ENCODE assay signal across 9 cellular contexts in the genomic region with DNA sequence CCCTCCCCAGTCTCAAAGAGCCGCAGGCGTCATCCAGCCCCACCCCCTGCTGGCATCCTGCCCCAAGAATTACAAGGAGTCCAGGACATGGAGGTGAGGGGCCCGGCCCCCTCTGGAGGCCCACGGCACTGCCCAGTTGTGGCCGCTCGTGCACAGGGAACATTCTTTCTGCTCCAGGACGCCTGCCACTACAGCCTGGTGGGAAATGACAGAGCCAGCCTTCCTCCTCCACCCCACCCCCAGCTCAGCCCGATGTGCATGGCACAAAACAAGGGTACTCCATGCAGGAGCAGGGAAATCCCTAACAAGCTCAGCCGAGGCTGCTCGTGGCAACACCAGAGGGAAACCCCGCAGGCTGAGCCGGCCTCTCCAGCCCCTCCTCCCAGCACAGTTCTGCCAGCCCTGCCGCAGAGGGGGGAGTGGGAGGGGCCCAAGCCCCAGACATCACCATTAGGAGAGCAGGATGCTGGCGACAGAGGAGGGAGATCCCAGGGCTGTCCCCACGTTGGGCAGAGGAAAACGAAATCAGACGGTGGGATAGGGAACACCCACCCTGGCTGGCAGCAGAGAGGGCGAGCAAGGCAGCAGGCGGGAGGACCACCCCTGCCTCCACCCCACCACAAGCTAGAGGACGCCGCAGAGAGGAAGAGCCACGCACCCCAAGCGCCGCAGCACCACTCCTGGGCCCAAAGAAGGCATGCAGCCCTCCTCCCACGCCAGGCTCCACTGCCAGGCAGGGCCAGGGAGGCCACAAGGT. TPM values are rescaled to one million over a fixed set of nuclear protein-coding genes. Genes with fewer than 3 reads are reported as not detected.
A peak's percentile ranks its signal among the peaks of the same experiment; 100 is the strongest.
DNase-seq lines count a peak whose midpoint lies in the region; ATAC-seq and TF ChIP-seq lines count a peak whose summit lies in the region.
"Had no signal": no experiment of that assay in that cellular context is flagged by ENCODE, and none has a peak within 500 bp of the region (broad histone marks: within the 10 kb centered on the region; RNA-seq: fewer than 3 reads in every experiment).

No MANE protein-coding gene starts in this region.

- no peaks in the 10 kb centered on the region for H3K9me3 ChIP-seq in effector memory CD4-positive, alpha-beta T cell (ENCODE audit: control insufficient read depth, low read length)
- H3K9me3 ChIP-seq in osteoblast (ENCODE audit: low read depth, low read length), result no peaks in the 10 kb centered on the region
- H3K9me3 ChIP-seq: thyroid gland had no signal

- CTCF ChIA-PET in activated naive CD4-positive, alpha-beta T cell treated with anti-CD3 and anti-CD28 coated beads, Interleukin-2, amount 10 ng/mL, durations not matched to agents 7 days and 5 days (lab: Charles Lee), result interaction anchor here (0.7 to 4.1 kb wide), 19 partner anchors 9 to 152 kb away, joined by 3 to 31 read pairs (median 4); a partner anchor contains a TSS

- no peaks in the 10 kb centered on the region for H3K79me2 ChIP-seq in osteoblast (ENCODE audit: insufficient read depth, low read length)

- ATAC-seq in GM18520 (IDR thresholded peaks at IDR 0.05; ENCODE audit: unreplicated experiment), result no peak
- no peak for ATAC-seq in HG02588 (IDR thresholded peaks at IDR 0.05; ENCODE audit: unreplicated experiment)

- H3K4me1 ChIP-seq in effector memory CD4-positive, alpha-beta T cell (ENCODE audit: control insufficient read depth, insufficient read depth, low read length, poor library complexity, severe bottlenecking), result peaks cover 53% of the 10 kb centered on the region
- no peaks in the 10 kb centered on the region for H3K4me1 ChIP-seq in osteoblast (ENCODE audit: insufficient read depth, low read length)

- no peaks in the 10 kb centered on the region for H3K27me3 Mint-ChIP-seq in activated naive CD4-positive, alpha-beta T cell treated with anti-CD3 and anti-CD28 coated beads, Interleukin-2, amount 10 ng/mL, durations not matched to agents 7 days and 5 days
- no peaks in the 10 kb centered on the region for H3K27me3 Mint-ChIP-seq in stimulated activated naive CD8-positive, alpha-beta T cell treated with anti-CD3 and anti-CD28 coated beads, Interleukin-15, Interleukin-2, amounts not matched to agents 100 ng/mL and 50 ng/mL, for 24 hours

- H3K36me3 Mint-ChIP-seq in activated naive CD4-positive, alpha-beta T cell treated with anti-CD3 and anti-CD28 coated beads, Interleukin-2, amount 10 ng/mL, durations not matched to agents 7 days and 5 days, result peaks cover 56% of the 10 kb centered on the region
- peaks cover 23% of the 10 kb centered on the region for H3K36me3 Mint-ChIP-seq in stimulated activated naive CD8-positive, alpha-beta T cell treated with anti-CD3 and anti-CD28 coated beads, Interleukin-15, Interleukin-2, amounts not matched to agents 100 ng/mL and 50 ng/mL, for 24 hours (ENCODE audit: low read depth)

- H2AFZ ChIP-seq in osteoblast (ENCODE audit: low read length), result no peak overlapping the region

- no peak overlapping the region for H3K4me2 ChIP-seq in osteoblast (ENCODE audit: insufficient read depth, low read length)

- peak overlapping the region; percentile 86 for H3K4me3 Mint-ChIP-seq in activated naive CD4-positive, alpha-beta T cell treated with anti-CD3 and anti-CD28 coated beads, Interleukin-2, amount 10 ng/mL, durations not matched to agents 7 days and 5 days
- peak overlapping the region; percentile 69 for H3K4me3 Mint-ChIP-seq in stimulated activated naive CD8-positive, alpha-beta T cell treated with anti-CD3 and anti-CD28 coated beads, Interleukin-15, Interleukin-2, amounts not matched to agents 100 ng/mL and 50 ng/mL, for 24 hours

- H3K36me3 ChIP-seq in effector memory CD4-positive, alpha-beta T cell (ENCODE audit: control insufficient read depth, insufficient read depth, low read length), result no peaks in the 10 kb centered on the region
- H3K36me3 ChIP-seq in osteoblast (ENCODE audit: insufficient read depth, low read length), result no peaks in the 10 kb centered on the region
- H3K36me3 ChIP-seq: thyroid gland had no signal

- DNase-seq in activated naive CD4-positive, alpha-beta T cell treated with anti-CD3 and anti-CD28 coated beads, Interleukin-2, amount 10 ng/mL, durations not matched to agents 7 days and 5 days, result peak; percentile 72
- DNase-seq in activated naive CD4-positive, alpha-beta T cell treated with anti-CD3 and anti-CD28 coated beads, Interleukin-2, amount 50 U/mL, for 16 hours, result no peak
- peak; percentile 87 for DNase-seq in NCI-H82 (lab: John Stamatoyannopoulos, UW)
- peak in 1 of 3 donors; percentile 19 for DNase-seq in effector memory CD4-positive, alpha-beta T cell
- no peak for DNase-seq in osteoblast (ENCODE audit: insufficient read length, low spot score, missing footprints)

- peak overlapping the region; percentile 87 for H3K27ac Mint-ChIP-seq in activated naive CD4-positive, alpha-beta T cell treated with anti-CD3 and anti-CD28 coated beads, Interleukin-2, amount 10 ng/mL, durations not matched to agents 7 days and 5 days
- peak overlapping the region; percentile 63 for H3K27ac Mint-ChIP-seq in stimulated activated naive CD8-positive, alpha-beta T cell treated with anti-CD3 and anti-CD28 coated beads, Interleukin-15, Interleukin-2, amounts not matched to agents 100 ng/mL and 50 ng/mL, for 24 hours

- peak overlapping the region; percentile 5 for H3K27ac ChIP-seq in effector memory CD4-positive, alpha-beta T cell (ENCODE audit: insufficient read depth, low read length, poor library complexity, severe bottlenecking)
- no peak overlapping the region for H3K27ac ChIP-seq in osteoblast (ENCODE audit: low read depth, low read length)
- H3K27ac ChIP-seq: thyroid gland had no signal

- H3K4me1 Mint-ChIP-seq in activated naive CD4-positive, alpha-beta T cell treated with anti-CD3 and anti-CD28 coated beads, Interleukin-2, amount 10 ng/mL, durations not matched to agents 7 days and 5 days, result peaks cover 99% of the 10 kb centered on the region
- peaks cover 74% of the 10 kb centered on the region for H3K4me1 Mint-ChIP-seq in stimulated activated naive CD8-positive, alpha-beta T cell treated with anti-CD3 and anti-CD28 coated beads, Interleukin-15, Interleukin-2, amounts not matched to agents 100 ng/mL and 50 ng/mL, for 24 hours (ENCODE audit: low read depth)

- no peaks in the 10 kb centered on the region for H3K27me3 ChIP-seq in effector memory CD4-positive, alpha-beta T cell (replicated peaks; ENCODE audit: control insufficient read depth, insufficient read depth, low read length, poor library complexity, severe bottlenecking)
- H3K27me3 ChIP-seq in osteoblast (ENCODE audit: insufficient read depth, low read length), result peaks cover 11% of the 10 kb centered on the region
- H3K27me3 ChIP-seq: thyroid gland had no signal

- no peak for TF ChIP-seq CTCF in osteoblast (IDR thresholded peaks at IDR 0.05; ENCODE audit: extremely low read depth, low read depth, low read length)

- H3K9me3 Mint-ChIP-seq in activated naive CD4-positive, alpha-beta T cell treated with anti-CD3 and anti-CD28 coated beads, Interleukin-2, amount 10 ng/mL, durations not matched to agents 7 days and 5 days, result no peaks in the 10 kb centered on the region
- no peaks in the 10 kb centered on the region for H3K9me3 Mint-ChIP-seq in stimulated activated naive CD8-positive, alpha-beta T cell treated with anti-CD3 and anti-CD28 coated beads, Interleukin-15, Interleukin-2, amounts not matched to agents 100 ng/mL and 50 ng/mL, for 24 hours

- H4K20me1 ChIP-seq in osteoblast (ENCODE audit: insufficient read depth, low read length), result no peaks in the 10 kb centered on the region

- no peak overlapping the region for H3K4me3 ChIP-seq in effector memory CD4-positive, alpha-beta T cell (ENCODE audit: insufficient read depth, low read depth, low read length, poor library complexity, severe bottlenecking)
- H3K4me3 ChIP-seq in osteoblast (ENCODE audit: insufficient read depth, low read length), result no peak overlapping the region
- H3K4me3 ChIP-seq: thyroid gland had no signal

RNA-seq across cellular contexts. Expression of a gene that starts 10.0 kb away (rescaled TPM):
- total RNA-seq in osteoblast, result under 0.01 and 0.36 TPM in 2 replicates

Comparison
In these comparisons a context has a peak if more than half of its experiments do, and no peak if none do; other contexts are left out.
1. DNase-seq: peak in activated naive CD4-positive, alpha-beta T cell treated with anti-CD3 and anti-CD28 coated beads, Interleukin-2, amount 10 ng/mL, durations not matched to agents 7 days and 5 days (single experiment) and NCI-H82 (single experiment); none in activated naive CD4-positive, alpha-beta T cell treated with anti-CD3 and anti-CD28 coated beads, Interleukin-2, amount 50 U/mL, for 16 hours (single experiment) and osteoblast (single experiment).